ENCODE assay signal across 1 cellular context in the genomic region with DNA sequence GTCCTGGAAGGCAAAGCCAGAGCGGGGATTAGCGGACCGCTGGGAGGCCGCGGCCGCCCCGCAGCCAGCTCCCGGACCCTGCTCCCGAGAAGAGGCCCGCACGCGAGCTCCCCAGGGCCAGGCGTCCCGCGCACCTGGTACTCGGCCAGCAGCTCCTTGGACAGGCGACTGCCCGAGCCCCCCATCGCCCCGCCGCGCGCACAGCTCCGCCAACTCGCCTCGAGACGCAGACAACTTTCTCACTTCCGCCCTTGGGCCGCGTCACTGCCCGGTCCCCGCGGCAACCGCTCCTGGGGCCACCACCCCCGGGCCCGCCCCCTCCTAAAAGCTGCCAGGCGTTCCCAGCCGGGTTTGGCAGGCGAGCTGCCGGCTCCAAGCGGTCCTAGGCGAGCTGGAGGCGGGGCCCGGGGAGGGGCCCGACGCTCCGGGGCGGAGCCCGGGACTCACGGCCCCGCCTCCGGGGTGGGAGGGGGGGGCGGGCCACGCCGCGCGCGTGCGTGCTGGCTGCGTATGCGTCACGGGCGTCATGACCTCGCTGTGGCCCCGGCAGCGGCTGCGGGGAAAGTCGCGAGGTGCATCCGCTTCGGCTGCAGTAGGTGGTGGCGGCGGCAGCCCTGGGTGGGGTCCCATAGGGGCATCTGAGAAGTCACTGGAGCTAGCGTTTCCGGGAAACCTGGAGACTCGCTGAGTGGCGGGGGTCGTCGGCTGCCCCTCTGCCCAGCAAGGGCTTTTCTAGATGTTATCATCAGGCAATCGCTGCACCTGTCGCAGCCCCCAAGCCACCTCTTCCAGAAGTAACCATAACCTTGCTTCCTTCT.
TF ChIP-seq lines count a peak whose summit lies in the region.

CIB1 (minus strand) TSS at position 241 of the 818 bp plus-strand sequence; CDS start at position 185, 56 bp downstream.
A gene with protein sequence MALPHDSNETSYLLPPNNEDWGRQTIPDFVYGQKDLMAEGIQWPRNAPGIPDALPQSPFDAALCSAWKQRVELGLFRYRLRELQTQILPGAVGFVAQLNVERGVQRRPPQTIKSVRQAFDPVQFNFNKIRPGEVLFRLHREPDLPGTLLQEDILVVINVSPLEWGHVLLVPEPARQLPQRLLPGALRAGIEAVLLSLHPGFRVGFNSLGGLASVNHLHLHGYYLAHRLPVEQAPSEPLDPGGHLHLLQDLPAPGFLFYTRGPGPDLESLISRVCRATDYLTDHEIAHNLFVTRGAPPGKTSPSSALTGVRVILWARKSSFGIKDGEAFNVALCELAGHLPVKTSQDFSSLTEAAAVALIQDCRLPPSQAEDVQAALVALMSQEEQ (plus strand): TSS at position 509 of the 818 bp plus-strand sequence. CDS start 6,700 bp downstream, outside the sequence.

TF ChIP-seq in K562, 482 proteins besides CTCF, POLR2A, EP300 and RAD21 (continued from another document and continues in another):
- TF ChIP-seq, protein P1, sequence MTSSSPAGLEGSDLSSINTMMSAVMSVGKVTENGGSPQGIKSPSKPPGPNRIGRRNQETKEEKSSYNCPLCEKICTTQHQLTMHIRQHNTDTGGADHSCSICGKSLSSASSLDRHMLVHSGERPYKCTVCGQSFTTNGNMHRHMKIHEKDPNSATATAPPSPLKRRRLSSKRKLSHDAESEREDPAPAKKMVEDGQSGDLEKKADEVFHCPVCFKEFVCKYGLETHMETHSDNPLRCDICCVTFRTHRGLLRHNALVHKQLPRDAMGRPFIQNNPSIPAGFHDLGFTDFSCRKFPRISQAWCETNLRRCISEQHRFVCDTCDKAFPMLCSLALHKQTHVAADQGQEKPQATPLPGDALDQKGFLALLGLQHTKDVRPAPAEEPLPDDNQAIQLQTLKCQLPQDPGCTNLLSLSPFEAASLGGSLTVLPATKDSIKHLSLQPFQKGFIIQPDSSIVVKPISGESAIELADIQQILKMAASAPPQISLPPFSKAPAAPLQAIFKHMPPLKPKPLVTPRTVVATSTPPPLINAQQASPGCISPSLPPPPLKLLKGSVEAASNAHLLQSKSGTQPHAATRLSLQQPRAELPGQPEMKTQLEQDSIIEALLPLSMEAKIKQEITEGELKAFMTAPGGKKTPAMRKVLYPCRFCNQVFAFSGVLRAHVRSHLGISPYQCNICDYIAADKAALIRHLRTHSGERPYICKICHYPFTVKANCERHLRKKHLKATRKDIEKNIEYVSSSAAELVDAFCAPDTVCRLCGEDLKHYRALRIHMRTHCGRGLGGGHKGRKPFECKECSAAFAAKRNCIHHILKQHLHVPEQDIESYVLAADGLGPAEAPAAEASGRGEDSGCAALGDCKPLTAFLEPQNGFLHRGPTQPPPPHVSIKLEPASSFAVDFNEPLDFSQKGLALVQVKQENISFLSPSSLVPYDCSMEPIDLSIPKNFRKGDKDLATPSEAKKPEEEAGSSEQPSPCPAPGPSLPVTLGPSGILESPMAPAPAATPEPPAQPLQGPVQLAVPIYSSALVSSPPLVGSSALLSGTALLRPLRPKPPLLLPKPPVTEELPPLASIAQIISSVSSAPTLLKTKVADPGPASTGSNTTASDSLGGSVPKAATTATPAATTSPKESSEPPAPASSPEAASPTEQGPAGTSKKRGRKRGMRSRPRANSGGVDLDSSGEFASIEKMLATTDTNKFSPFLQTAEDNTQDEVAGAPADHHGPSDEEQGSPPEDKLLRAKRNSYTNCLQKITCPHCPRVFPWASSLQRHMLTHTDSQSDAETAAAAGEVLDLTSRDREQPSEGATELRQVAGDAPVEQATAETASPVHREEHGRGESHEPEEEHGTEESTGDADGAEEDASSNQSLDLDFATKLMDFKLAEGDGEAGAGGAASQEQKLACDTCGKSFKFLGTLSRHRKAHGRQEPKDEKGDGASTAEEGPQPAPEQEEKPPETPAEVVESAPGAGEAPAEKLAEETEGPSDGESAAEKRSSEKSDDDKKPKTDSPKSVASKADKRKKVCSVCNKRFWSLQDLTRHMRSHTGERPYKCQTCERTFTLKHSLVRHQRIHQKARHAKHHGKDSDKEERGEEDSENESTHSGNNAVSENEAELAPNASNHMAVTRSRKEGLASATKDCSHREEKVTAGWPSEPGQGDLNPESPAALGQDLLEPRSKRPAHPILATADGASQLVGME (CRISPR knock-in tag; IDR thresholded peaks at IDR 0.05): peak; percentile 69; the same call in 1 of the 2 replicates
- TF ChIP-seq NRF1 (conservative IDR thresholded peaks at IDR 0.05 in 1 of 2, IDR thresholded peaks at IDR 0.05 in 1 of 2): peak; percentile 93 to 94
- peak; percentile 56; the same call in 1 of the 2 replicates for TF ChIP-seq ATF7 (IDR thresholded peaks at IDR 0.05)
- TF ChIP-seq TEAD1 (CRISPR knock-in tag; IDR thresholded peaks at IDR 0.05): 0 out of 4 replicates have a peak, but pooled peaks of 1 of the 2 experiments have one; percentile 3
- TF ChIP-seq SIN3A (IDR thresholded peaks at IDR 0.05; ENCODE audit: borderline replicate concordance in 2 of 2, control insufficient read depth in 1 of 2, low read depth in 2 of 2, low read length in 2 of 2): peak; percentile 66 to 71; a peak in 1 of 4 replicates
- 0 out of 4 replicates have a peak, but pooled peaks of 1 of the 2 experiments have one; percentile 24 for TF ChIP-seq FOXK2 (conservative IDR thresholded peaks at IDR 0.05 in 1 of 2, IDR thresholded peaks at IDR 0.05 in 1 of 2; ENCODE audit: low read depth in 2 of 2)
- TF ChIP-seq ETV1 (tag; conservative IDR thresholded peaks at IDR 0.05; ENCODE audit: low read depth): peak; percentile 57
- TF ChIP-seq ZBTB40 (IDR thresholded peaks at IDR 0.05): peak; percentile 38
- no peak for TF ChIP-seq ZBTB40 (CRISPR knock-in tag; IDR thresholded peaks at IDR 0.05)
- TF ChIP-seq ATF1 (CRISPR knock-in tag; IDR thresholded peaks at IDR 0.05): peak; percentile 33; the same call in 1 of the 2 replicates
- TF ChIP-seq ATF1 (tag; IDR thresholded peaks at IDR 0.05): peak; percentile 92
- 0 out of 2 replicates have a peak, but pooled peaks have one; percentile 61 for TF ChIP-seq ZFPM2 (CRISPR knock-in tag; IDR thresholded peaks at IDR 0.05)
- peak; percentile 28 for TF ChIP-seq NFIC (IDR thresholded peaks at IDR 0.05)
- TF ChIP-seq, protein P2, sequence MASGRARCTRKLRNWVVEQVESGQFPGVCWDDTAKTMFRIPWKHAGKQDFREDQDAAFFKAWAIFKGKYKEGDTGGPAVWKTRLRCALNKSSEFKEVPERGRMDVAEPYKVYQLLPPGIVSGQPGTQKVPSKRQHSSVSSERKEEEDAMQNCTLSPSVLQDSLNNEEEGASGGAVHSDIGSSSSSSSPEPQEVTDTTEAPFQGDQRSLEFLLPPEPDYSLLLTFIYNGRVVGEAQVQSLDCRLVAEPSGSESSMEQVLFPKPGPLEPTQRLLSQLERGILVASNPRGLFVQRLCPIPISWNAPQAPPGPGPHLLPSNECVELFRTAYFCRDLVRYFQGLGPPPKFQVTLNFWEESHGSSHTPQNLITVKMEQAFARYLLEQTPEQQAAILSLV (tag; IDR thresholded peaks at IDR 0.05): no peak
- peak; percentile 79 for TF ChIP-seq CREB1 (IDR thresholded peaks at IDR 0.05)
- TF ChIP-seq CREB1 (CRISPR knock-in tag; IDR thresholded peaks at IDR 0.05): peak; percentile 78
- no peak for TF ChIP-seq ZNF592 (IDR thresholded peaks at IDR 0.05)
- no peak for TF ChIP-seq PATZ1 (CRISPR knock-in tag; IDR thresholded peaks at IDR 0.05; ENCODE audit: borderline replicate concordance)
- no peak; the same call in none of the 2 replicates for TF ChIP-seq ETS1 (conservative IDR thresholded peaks at IDR 0.05; ENCODE audit: control insufficient read depth, low read depth, low read length)
